In genomic region chr10:68900427-68901105, GRCh38 we compare ENCODE assay signal across 8 cellular contexts.
DNase-seq lines count a peak whose midpoint lies in the region; ATAC-seq and TF ChIP-seq lines count a peak whose summit lies in the region.

No MANE protein-coding gene starts in this region.

- H3K4me1 ChIP-seq in BLaER1 treated with 17β-estradiol and CSF1 and Interleukin-3, amounts not matched to agents 10 nM and 100 nM = peaks cover 16 to 23% (median 20%) of the 10 kb centered on the region in 10 experiments

- peaks cover 0 to 21% (median 10%) of the 10 kb centered on the region in 11 experiments; a peak in 10 of 22 replicates for H3K36me3 ChIP-seq in BLaER1 treated with 17β-estradiol and CSF1 and Interleukin-3, amounts not matched to agents 10 nM and 100 nM

- DNase-seq in fibroblast of mammary gland (ENCODE audit: low read depth) (no peak), non-pigmented ciliary epithelial cell (ENCODE audit: low read depth) (peak; percentile 56)

- peak overlapping the region; percentile 64 to 86 (median 78) for H3K4me2 ChIP-seq in BLaER1 treated with 17β-estradiol and CSF1 and Interleukin-3, amounts not matched to agents 10 nM and 100 nM

- no peaks in the 10 kb centered on the region for H3K9me3 ChIP-seq in BLaER1 treated with 17β-estradiol and CSF1 and Interleukin-3, amounts not matched to agents 10 nM and 100 nM (replicated peaks in 1 of 11)

- peak overlapping the region; percentile 86 to 95 (median 93) for H3K9ac ChIP-seq in BLaER1 treated with 17β-estradiol and CSF1 and Interleukin-3, amounts not matched to agents 10 nM and 100 nM

- ATAC-seq in GM18907 (IDR thresholded peaks at IDR 0.05; ENCODE audit: unreplicated experiment) = peak; percentile 48
- peak; percentile 32 for ATAC-seq in HG03442 (IDR thresholded peaks at IDR 0.05; ENCODE audit: unreplicated experiment)
- no peak for ATAC-seq in GM21360 (IDR thresholded peaks at IDR 0.05; ENCODE audit: unreplicated experiment)
- ATAC-seq in GM18861 (IDR thresholded peaks at IDR 0.05; ENCODE audit: unreplicated experiment) = no peak

- peak overlapping the region; percentile 79 to 93 (median 88) for H3K4me3 ChIP-seq in BLaER1 treated with 17β-estradiol and CSF1 and Interleukin-3, amounts not matched to agents 10 nM and 100 nM
- peak overlapping the region; percentile 91 for H3K4me3 ChIP-seq in fibroblast of mammary gland (ENCODE audit: control insufficient read depth, low read depth, low read length)

- H3K27me3 ChIP-seq in BLaER1 treated with 17β-estradiol and CSF1 and Interleukin-3, amounts not matched to agents 10 nM and 100 nM = no peaks in the 10 kb centered on the region

- TF ChIP-seq CTCF in VCaP (conservative IDR thresholded peaks at IDR 0.05) (no peak), fibroblast of mammary gland (conservative IDR thresholded peaks at IDR 0.05; ENCODE audit: control insufficient read depth, insufficient read depth, low read depth, low read length) (no peak)

- H3K27ac ChIP-seq in BLaER1 treated with 17β-estradiol and CSF1 and Interleukin-3, amounts not matched to agents 10 nM and 100 nM = peak overlapping the region; percentile 94 to 99 (median 97)
- peak overlapping the region; percentile 98 for H3K27ac ChIP-seq in VCaP

- H4K20me1 ChIP-seq in BLaER1 treated with 17β-estradiol and CSF1 and Interleukin-3, amounts not matched to agents 10 nM and 100 nM = peaks cover 0 to 12% (median 0%) of the 10 kb centered on the region in 11 experiments; a peak in 2 of 22 replicates

Comparison
In these comparisons a context has a peak if more than half of its experiments do, and no peak if none do; other contexts are left out.
1. ATAC-seq: peak in GM18907 (single experiment) and HG03442 (single experiment); none in GM21360 (single experiment) and GM18861 (single experiment).